9 cellular contexts compared by ENCODE assay signal in genomic region chr11:69996451-69996850, GRCh38.
"Had no signal": no experiment of that assay in that cellular context is flagged by ENCODE, and none has a peak within 500 bp of the region (broad histone marks: within the 10 kb centered on the region; RNA-seq: fewer than 3 reads in every experiment).

No MANE protein-coding gene starts in this region.

- DNase-seq: GM23248, GOT3, H9, HCEC 1CT, HFFc6, Kasumi-1, KG1 had no signal

- H3K9ac ChIP-seq: GM23248 had no signal

- FAIRE-seq: H54, HTR-8/SVneo had no signal

- H3K27ac ChIP-seq: GM23248 had no signal

- H3K4me3 ChIP-seq: GM23248 had no signal

- H2AFZ ChIP-seq: GM23248 had no signal
